ENCODE assay signal across 9 cellular contexts in the genomic region with DNA sequence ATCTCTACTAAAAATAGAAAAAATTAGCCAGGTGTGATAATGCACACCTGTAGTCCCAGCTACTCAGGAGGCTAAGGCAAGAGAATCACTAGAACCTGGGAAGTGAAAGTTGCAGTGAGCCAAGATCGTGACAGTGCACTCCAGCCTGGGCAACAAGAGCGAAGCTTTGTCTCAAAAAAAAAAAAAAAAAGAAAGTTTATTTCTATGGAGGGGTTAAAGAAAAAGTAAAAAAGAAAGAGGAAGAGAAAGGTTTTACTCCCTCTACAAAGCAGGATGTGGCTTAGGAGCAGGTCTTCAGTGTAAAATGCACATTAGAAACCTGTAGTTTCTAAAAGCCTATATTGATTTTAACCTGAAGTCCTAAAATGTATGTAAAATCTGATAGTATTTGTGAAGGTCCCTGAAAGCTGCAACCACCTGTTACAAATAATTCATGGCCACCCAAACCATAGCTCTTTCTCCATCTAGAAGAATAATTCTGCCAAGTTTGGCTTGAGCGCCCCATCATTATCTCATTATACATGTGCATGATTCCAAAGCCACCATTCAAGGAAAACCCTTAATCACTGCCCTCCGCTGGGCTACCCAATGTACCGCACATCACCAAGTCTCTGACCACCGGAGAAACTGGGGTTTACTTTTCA. TPM values are rescaled to one million over a fixed set of nuclear protein-coding genes. Genes with fewer than 3 reads are reported as not detected.
A peak's percentile ranks its signal among the peaks of the same experiment; 100 is the strongest.
DNase-seq lines count a peak whose midpoint lies in the region; ATAC-seq, FAIRE-seq and TF ChIP-seq lines count a peak whose summit lies in the region.
"Had no signal": no experiment of that assay in that cellular context is flagged by ENCODE, and none has a peak within 500 bp of the region (broad histone marks: within the 10 kb centered on the region; RNA-seq: fewer than 3 reads in every experiment).

No MANE protein-coding gene starts in this region.

- H3K27ac ChIP-seq in Peyer's patch (peak overlapping the region; percentile 36 to 100 (median 78)), gastroesophageal sphincter (peak overlapping the region; percentile 80 to 99 (median 97)), small intestine (ENCODE audit: low read depth in 1 of 2, low read length in 1 of 2) (peak overlapping the region in 1 of 2 donors; percentile 74), left ventricle myocardium inferior (replicated peaks) (no peak overlapping the region)

- 36 to 39% methylated on average over 3 to 6 of the region's 6 CpGs for WGBS in gastroesophageal sphincter (ENCODE audit: low coverage in 1 of 2), 2 donors
- WGBS in small intestine, 3 donors: 61 to 78% (median 63%) methylated on average over 6 of the region's 6 CpGs

- TF ChIP-seq EP300 in gastroesophageal sphincter (IDR thresholded peaks at IDR 0.05): no peak

- ATAC-seq in gastroesophageal sphincter (no peak), HG02588 (IDR thresholded peaks at IDR 0.05; ENCODE audit: unreplicated experiment) (no peak), HG02623 (IDR thresholded peaks at IDR 0.05; ENCODE audit: unreplicated experiment) (no peak)

- TF ChIP-seq CTCF in Peyer's patch (IDR thresholded peaks at IDR 0.05) (no peak), gastroesophageal sphincter (IDR thresholded peaks at IDR 0.05) (peak in 2 of 4 experiments; percentile 29 to 33), left ventricle myocardium inferior (IDR thresholded peaks at IDR 0.05; ENCODE audit: borderline replicate concordance) (no peak)

- H3K4me1 ChIP-seq in Peyer's patch: peaks cover 0 to 33% (median 5%) of the 10 kb centered on the region in 4 donors
- peaks cover 3 to 72% (median 15%) of the 10 kb centered on the region in 3 donors for H3K4me1 ChIP-seq in gastroesophageal sphincter
- H3K4me1 ChIP-seq in small intestine (ENCODE audit: control insufficient read depth in 2 of 2, insufficient read depth in 1 of 2, low read depth in 1 of 2, low read length in 1 of 2): no peaks in the 10 kb centered on the region
- peaks cover 49% of the 10 kb centered on the region for H3K4me1 ChIP-seq in left ventricle myocardium inferior

- no peaks in the 10 kb centered on the region for H3K9me3 ChIP-seq in Peyer's patch
- H3K9me3 ChIP-seq in gastroesophageal sphincter: no peaks in the 10 kb centered on the region
- H3K9me3 ChIP-seq in small intestine (ENCODE audit: control insufficient read depth, low read depth): no peaks in the 10 kb centered on the region
- no peaks in the 10 kb centered on the region for H3K9me3 ChIP-seq in left ventricle myocardium inferior (replicated peaks)

- intact Hi-C loops in left ventricle myocardium inferior (cut with micrococcal nuclease): no loop called here

- H3K36me3 ChIP-seq in Peyer's patch (no peaks in the 10 kb centered on the region), gastroesophageal sphincter (no peaks in the 10 kb centered on the region), small intestine (ENCODE audit: control insufficient read depth in 2 of 2, insufficient read depth in 2 of 2, low read length in 2 of 2) (no peaks in the 10 kb centered on the region), left ventricle myocardium inferior (no peaks in the 10 kb centered on the region)

- DNase-seq in Ammon's horn (ENCODE audit: low spot score) (peak; percentile 38), Peyer's patch (peak in 1 of 3 donors; percentile 53), small intestine (no peak), left ventricle myocardium inferior (no peak)

- H3K27me3 ChIP-seq in Peyer's patch (no peaks in the 10 kb centered on the region), gastroesophageal sphincter (no peaks in the 10 kb centered on the region), small intestine (ENCODE audit: control insufficient read depth in 2 of 2, insufficient read depth in 2 of 2, low read length in 2 of 2) (peaks cover 0 to 2% of the 10 kb centered on the region in 2 donors), left ventricle myocardium inferior (ENCODE audit: low read depth) (no peaks in the 10 kb centered on the region)

- H3K4me3 ChIP-seq in Peyer's patch (peak overlapping the region; percentile 6 to 100 (median 55)), gastroesophageal sphincter (peak overlapping the region; percentile 79 to 93), small intestine (ENCODE audit: low read depth in 1 of 2, low read length in 2 of 2) (no peak overlapping the region), left ventricle myocardium inferior (no peak overlapping the region)
- H3K4me3 ChIP-seq: lung had no signal

- FAIRE-seq in small intestine (lab: Jason Lieb, UNC): no peak

- TF ChIP-seq POLR2A in GM19099 (IDR thresholded peaks at IDR 0.05; ENCODE audit: extremely low read depth, insufficient read length, low read depth): peak; percentile 31
- no peak for TF ChIP-seq POLR2A in Peyer's patch (IDR thresholded peaks at IDR 0.05)
- TF ChIP-seq POLR2A in gastroesophageal sphincter (IDR thresholded peaks at IDR 0.05): no peak

RNA-seq across cellular contexts. Expression of a gene that starts 3.4 kb away (rescaled TPM):
- total RNA-seq in Peyer's patch (100 to 1,000 TPM in 1 of 4 donors, 10 to 100 TPM in 2, 1 to 10 TPM in 1; 9.8 to 163 (median 22.2) TPM), gastroesophageal sphincter (100 to 1,000 TPM; 119 to 343 (median 188) TPM), left ventricle myocardium inferior (20.5 TPM)
- polyA plus RNA-seq in small intestine: 10 to 100 TPM in 1 of 3 donors, 1 to 10 TPM in 2; 1.3 to 11.0 (median 7.0) TPM

RNA-seq across cellular contexts. Expression of a gene that starts 14.1 kb away (rescaled TPM):
- total RNA-seq in Peyer's patch (10 to 100 TPM; 16.6 to 29.0 (median 22.3) TPM), gastroesophageal sphincter (10 to 100 TPM; 24.2 to 38.4 (median 30.4) TPM), left ventricle myocardium inferior (23.3 TPM)
- 10 to 100 TPM in 1 of 3 donors, 1 to 10 TPM in 2; 2.7 to 22.4 (median 3.2) TPM for polyA plus RNA-seq in small intestine

Comparison
In these comparisons a context has a peak if more than half of its experiments do, and no peak if none do; other contexts are left out.
1. H3K4me3 ChIP-seq: peak in Peyer's patch (4 of 4) and gastroesophageal sphincter (2 of 2); none in small intestine (0 of 2) and left ventricle myocardium inferior (single experiment).